In genomic region chr10:30456262-30456661, GRCh38 we compare ENCODE assay signal across 9 cellular contexts. TPM values are rescaled to one million over a fixed set of nuclear protein-coding genes. Genes with fewer than 3 reads are reported as not detected.
A peak's percentile ranks its signal among the peaks of the same experiment; 100 is the strongest.
DNase-seq lines count a peak whose midpoint lies in the region; ATAC-seq and TF ChIP-seq lines count a peak whose summit lies in the region.
"Had no signal": no experiment of that assay in that cellular context is flagged by ENCODE, and none has a peak within 500 bp of the region (broad histone marks: within the 10 kb centered on the region; RNA-seq: fewer than 3 reads in every experiment).

No MANE protein-coding gene starts in this region.

- H3K4me1 Mint-ChIP-seq in activated CD4-positive, alpha-beta T cell treated with anti-CD3 and anti-CD28 coated beads, Interleukin-2, amount 10 ng/mL, durations not matched to agents 7 days and 5 days, result peaks cover 41% of the 10 kb centered on the region
- peaks cover 23% of the 10 kb centered on the region for H3K4me1 Mint-ChIP-seq in activated CD8-positive, alpha-beta T cell treated with anti-CD3 and anti-CD28 coated beads for 36 hours (ENCODE audit: low read depth)
- peaks cover 30 to 67% (median 36%) of the 10 kb centered on the region in 3 donors for H3K4me1 Mint-ChIP-seq in naive B cell

- H3K36me3 Mint-ChIP-seq in activated CD4-positive, alpha-beta T cell treated with anti-CD3 and anti-CD28 coated beads, Interleukin-2, amount 10 ng/mL, durations not matched to agents 7 days and 5 days (ENCODE audit: low read depth), result peaks cover 49% of the 10 kb centered on the region
- peaks cover 24% of the 10 kb centered on the region for H3K36me3 Mint-ChIP-seq in activated CD8-positive, alpha-beta T cell treated with anti-CD3 and anti-CD28 coated beads for 36 hours (ENCODE audit: low read depth)
- peaks cover 12 to 19% of the 10 kb centered on the region in 2 donors for H3K36me3 Mint-ChIP-seq in naive B cell

- no peak for TF ChIP-seq CTCF in activated CD8-positive, alpha-beta T cell treated with anti-CD3 and anti-CD28 coated beads for 36 hours (IDR thresholded peaks at IDR 0.05)

- POLR2A ChIA-PET in activated CD4-positive, alpha-beta T cell treated with anti-CD3 and anti-CD28 coated beads, Interleukin-2, amount 10 ng/mL, durations not matched to agents 7 days and 5 days (lab: Charles Lee), result interaction anchor here (0.9 to 1.4 kb wide), 2 partner anchors 38 to 73 kb away, joined by 3 to 4 read pairs; no protein-coding TSS in a partner anchor
- POLR2A ChIA-PET in activated CD8-positive, alpha-beta T cell treated with anti-CD3 and anti-CD28 coated beads for 36 hours (lab: Charles Lee), result no interaction called here

- H3K27me3 Mint-ChIP-seq in activated CD4-positive, alpha-beta T cell treated with anti-CD3 and anti-CD28 coated beads, Interleukin-2, amount 10 ng/mL, durations not matched to agents 7 days and 5 days, result no peaks in the 10 kb centered on the region
- H3K27me3 Mint-ChIP-seq in activated CD8-positive, alpha-beta T cell treated with anti-CD3 and anti-CD28 coated beads for 36 hours, result no peaks in the 10 kb centered on the region
- no peaks in the 10 kb centered on the region for H3K27me3 Mint-ChIP-seq in naive B cell

- no peaks in the 10 kb centered on the region for H3K9me3 Mint-ChIP-seq in activated CD4-positive, alpha-beta T cell treated with anti-CD3 and anti-CD28 coated beads, Interleukin-2, amount 10 ng/mL, durations not matched to agents 7 days and 5 days
- no peaks in the 10 kb centered on the region for H3K9me3 Mint-ChIP-seq in activated CD8-positive, alpha-beta T cell treated with anti-CD3 and anti-CD28 coated beads for 36 hours
- no peaks in the 10 kb centered on the region for H3K9me3 Mint-ChIP-seq in naive B cell

- ATAC-seq in HG03097 (IDR thresholded peaks at IDR 0.05; ENCODE audit: low FRiP score, unreplicated experiment) (peak; percentile 69), naive B cell (ENCODE audit: low read depth in 2 of 2) (peak; percentile 68 to 80)
- peak; percentile 77 for ATAC-seq in activated CD8-positive, alpha-beta T cell treated with anti-CD3 and anti-CD28 coated beads for 36 hours

- no peak overlapping the region for H3K27ac ChIP-seq in substantia nigra (ENCODE audit: low read depth, low read length, poor library complexity, severe bottlenecking)
- H3K27ac ChIP-seq: SJSA1 had no signal

- peak overlapping the region; percentile 86 for H3K27ac Mint-ChIP-seq in activated CD4-positive, alpha-beta T cell treated with anti-CD3 and anti-CD28 coated beads, Interleukin-2, amount 10 ng/mL, durations not matched to agents 7 days and 5 days
- peak overlapping the region; percentile 67 for H3K27ac Mint-ChIP-seq in activated CD8-positive, alpha-beta T cell treated with anti-CD3 and anti-CD28 coated beads for 36 hours
- peak overlapping the region; percentile 67 to 97 (median 88) for H3K27ac Mint-ChIP-seq in naive B cell

- peak; percentile 51 for DNase-seq in activated CD4-positive, alpha-beta T cell treated with anti-CD3 and anti-CD28 coated beads, Interleukin-2, amount 10 ng/mL, durations not matched to agents 7 days and 5 days
- no peak for DNase-seq in activated CD4-positive, alpha-beta T cell treated with anti-CD3 and anti-CD28 coated beads for 4 hours
- peak; percentile 51 for DNase-seq in activated CD8-positive, alpha-beta T cell treated with anti-CD3 and anti-CD28 coated beads for 36 hours
- peak; percentile 51 for DNase-seq in naive B cell
- DNase-seq in NCI-H1105 (lab: John Stamatoyannopoulos, UW), result no peak
- DNase-seq in NCI-H748 treated with DMSO at 0.1 percent for 48 hours (lab: John Stamatoyannopoulos, UW), result no peak
- DNase-seq in substantia nigra (lab: John Stamatoyannopoulos, UW), result no peak

- CTCF ChIA-PET in activated CD4-positive, alpha-beta T cell treated with anti-CD3 and anti-CD28 coated beads, Interleukin-2, amount 10 ng/mL, durations not matched to agents 7 days and 5 days (lab: Charles Lee), result interaction anchor here (0.9 to 1.6 kb wide), 5 partner anchors 12 to 126 kb away, joined by 3 to 4 read pairs (median 3); no protein-coding TSS in a partner anchor
- CTCF ChIA-PET in activated CD8-positive, alpha-beta T cell treated with anti-CD3 and anti-CD28 coated beads for 36 hours (lab: Charles Lee), result interaction anchor here (1.3 to 1.5 kb wide), 3 partner anchors 18 to 97 kb away, joined by 3 to 5 read pairs (median 3); no protein-coding TSS in a partner anchor

- intact Hi-C loops in activated CD8-positive, alpha-beta T cell treated with anti-CD3 and anti-CD28 coated beads for 36 hours (cut with micrococcal nuclease), result no loop called here

- H3K4me3 Mint-ChIP-seq in activated CD4-positive, alpha-beta T cell treated with anti-CD3 and anti-CD28 coated beads, Interleukin-2, amount 10 ng/mL, durations not matched to agents 7 days and 5 days, result peak overlapping the region; percentile 48
- H3K4me3 Mint-ChIP-seq in activated CD8-positive, alpha-beta T cell treated with anti-CD3 and anti-CD28 coated beads for 36 hours, result peak overlapping the region; percentile 17
- H3K4me3 Mint-ChIP-seq in naive B cell, result peak overlapping the region; percentile 35 to 87 (median 81)

RNA-seq across cellular contexts. Expression of gene MAP3K8, which starts 22.3 kb away (rescaled TPM):
- total RNA-seq in activated CD4-positive, alpha-beta T cell treated with anti-CD3 and anti-CD28 coated beads, Interleukin-2, amount 10 ng/mL, durations not matched to agents 7 days and 5 days, result 10 to 100 TPM; 12.6 to 13.1 TPM
- total RNA-seq in activated CD8-positive, alpha-beta T cell treated with anti-CD3 and anti-CD28 coated beads for 36 hours, result 10 to 100 TPM; 24.0 to 25.7 TPM
- polyA plus RNA-seq in naive B cell (ENCODE audit: low read depth in 6 of 6), result 100 to 1,000 TPM in 2 of 6 donors, 10 to 100 TPM in 4; 75.2 to 122 (median 90.8) TPM

Comparison
In these comparisons a context has a peak if more than half of its experiments do, and no peak if none do; other contexts are left out.
1. DNase-seq: peak in activated CD4-positive, alpha-beta T cell treated with anti-CD3 and anti-CD28 coated beads, Interleukin-2, amount 10 ng/mL, durations not matched to agents 7 days and 5 days (single experiment), activated CD8-positive, alpha-beta T cell treated with anti-CD3 and anti-CD28 coated beads for 36 hours (single experiment) and naive B cell (single experiment); none in activated CD4-positive, alpha-beta T cell treated with anti-CD3 and anti-CD28 coated beads for 4 hours (0 of 2), NCI-H1105 (single experiment), NCI-H748 treated with DMSO at 0.1 percent for 48 hours (single experiment) and substantia nigra (0 of 49).
2. H3K4me3 Mint-ChIP-seq: peak in every context shown above with its lines; median percentile 81 in naive B cell; 48 in activated CD4-positive, alpha-beta T cell treated with anti-CD3 and anti-CD28 coated beads, Interleukin-2, amount 10 ng/mL, durations not matched to agents 7 days and 5 days; 17 in activated CD8-positive, alpha-beta T cell treated with anti-CD3 and anti-CD28 coated beads for 36 hours.
3. Peak in every context shown above with its lines, with median percentiles within 50 percentile points of each other: H3K27ac Mint-ChIP-seq and ATAC-seq.